1 cellular context compared by ENCODE assay signal in the genomic region with DNA sequence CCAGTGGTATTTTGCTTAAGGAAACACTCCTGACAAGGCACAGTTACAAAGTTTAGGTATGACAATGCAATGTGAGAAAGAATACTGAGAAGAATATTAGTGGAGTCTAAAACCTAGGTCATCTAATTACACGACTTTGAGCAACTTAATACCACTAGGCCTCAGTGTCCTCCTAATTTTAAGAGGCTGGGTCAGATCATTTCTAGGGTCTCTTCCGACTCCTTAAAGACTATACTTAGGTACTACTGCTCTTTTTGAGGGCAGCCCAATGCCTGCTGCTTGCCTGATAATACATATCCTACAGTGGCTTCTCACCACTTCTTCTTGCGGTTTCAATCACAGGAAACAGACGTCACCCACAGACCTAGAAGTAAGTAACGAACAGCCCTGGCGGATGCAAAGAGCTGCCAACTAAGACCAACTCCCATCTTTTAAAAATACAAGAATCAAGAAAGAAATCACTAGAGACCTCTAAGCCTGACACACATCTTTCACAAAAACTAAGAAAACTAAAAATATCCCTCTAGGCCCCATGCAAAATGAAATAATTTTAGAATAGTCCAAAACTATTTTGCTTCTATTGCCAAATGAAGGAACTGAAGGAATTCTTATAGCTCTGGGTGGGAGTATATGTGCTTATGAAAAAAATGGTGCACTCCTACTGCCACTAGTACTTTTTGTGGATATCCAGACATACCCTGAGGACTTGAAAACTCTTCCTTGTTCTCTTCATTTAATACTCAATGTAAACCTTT.
TF ChIP-seq lines count a peak whose summit lies in the region.

No MANE protein-coding gene starts in this region.

TF ChIP-seq in K562, 482 proteins besides CTCF, POLR2A, EP300 and RAD21 (continued from another document and continues in another):
- no peak for TF ChIP-seq ZNF140 (CRISPR knock-in tag; IDR thresholded peaks at IDR 0.05)
- TF ChIP-seq ZNF551 (CRISPR knock-in tag; IDR thresholded peaks at IDR 0.05): no peak
- peak in 1 of 2 experiments; percentile 94; a peak in 2 of 3 replicates for TF ChIP-seq CBX3 (IDR thresholded peaks at IDR 0.05; ENCODE audit: borderline replicate concordance in 1 of 2, low read length in 2 of 2)
- TF ChIP-seq, protein P1, sequence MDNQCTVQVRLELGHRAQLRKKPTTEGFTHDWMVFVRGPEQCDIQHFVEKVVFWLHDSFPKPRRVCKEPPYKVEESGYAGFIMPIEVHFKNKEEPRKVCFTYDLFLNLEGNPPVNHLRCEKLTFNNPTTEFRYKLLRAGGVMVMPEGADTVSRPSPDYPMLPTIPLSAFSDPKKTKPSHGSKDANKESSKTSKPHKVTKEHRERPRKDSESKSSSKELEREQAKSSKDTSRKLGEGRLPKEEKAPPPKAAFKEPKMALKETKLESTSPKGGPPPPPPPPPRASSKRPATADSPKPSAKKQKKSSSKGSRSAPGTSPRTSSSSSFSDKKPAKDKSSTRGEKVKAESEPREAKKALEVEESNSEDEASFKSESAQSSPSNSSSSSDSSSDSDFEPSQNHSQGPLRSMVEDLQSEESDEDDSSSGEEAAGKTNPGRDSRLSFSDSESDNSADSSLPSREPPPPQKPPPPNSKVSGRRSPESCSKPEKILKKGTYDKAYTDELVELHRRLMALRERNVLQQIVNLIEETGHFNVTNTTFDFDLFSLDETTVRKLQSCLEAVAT (IDR thresholded peaks at IDR 0.05): peak in 1 of 2 experiments; percentile 96; a peak in 2 of 4 replicates
- no peak for TF ChIP-seq KDM4B (IDR thresholded peaks at IDR 0.05; ENCODE audit: borderline replicate concordance in 2 of 2, low read depth in 1 of 2)
- TF ChIP-seq PURB (CRISPR knock-in tag; IDR thresholded peaks at IDR 0.05; ENCODE audit: low read depth): no peak
- peak; percentile 16; the same call in 1 of the 2 replicates for TF ChIP-seq EGR1 (conservative IDR thresholded peaks at IDR 0.05)
- TF ChIP-seq BRF2 (IDR thresholded peaks at IDR 0.05; ENCODE audit: borderline replicate concordance, insufficient read depth, insufficient read length): no peak
- no peak for TF ChIP-seq SIN3B (IDR thresholded peaks at IDR 0.05; ENCODE audit: low read depth)
- peak; percentile 85 for TF ChIP-seq CC2D1A (IDR thresholded peaks at IDR 0.05)
- TF ChIP-seq CBFA2T2 (conservative IDR thresholded peaks at IDR 0.05): peak; percentile 92
- TF ChIP-seq HDAC3 (IDR thresholded peaks at IDR 0.05; ENCODE audit: borderline replicate concordance, partially characterized antibody): peak; percentile 77
- peak; percentile 62 for TF ChIP-seq MYBL2 (IDR thresholded peaks at IDR 0.05; ENCODE audit: low read depth)
- no peak for TF ChIP-seq MYBL2 (CRISPR knock-in tag; IDR thresholded peaks at IDR 0.05; ENCODE audit: borderline replicate concordance)
- peak; percentile 82 for TF ChIP-seq ZNF592 (IDR thresholded peaks at IDR 0.05)
- no peak for TF ChIP-seq MIER1 (IDR thresholded peaks at IDR 0.05; ENCODE audit: low read depth)
- peak; percentile 39; the same call in 1 of the 2 replicates for TF ChIP-seq CREB3L1 (IDR thresholded peaks at IDR 0.05; ENCODE audit: borderline replicate concordance, low read depth)
- TF ChIP-seq STAG1 (CRISPR knock-in tag; IDR thresholded peaks at IDR 0.05; ENCODE audit: borderline replicate concordance): no peak
- no peak for TF ChIP-seq NFE2L1 (tag; IDR thresholded peaks at IDR 0.05; ENCODE audit: borderline replicate concordance, low read depth)
- 0 out of 2 replicates have a peak, but pooled peaks have one; percentile 15 for TF ChIP-seq ATF4 (CRISPR knock-in tag; IDR thresholded peaks at IDR 0.05)
- TF ChIP-seq PCBP2 (IDR thresholded peaks at IDR 0.05; ENCODE audit: low read depth, low read length, poor library complexity, severe bottlenecking): no peak
- peak; percentile 87 to 96 for TF ChIP-seq RCOR1 (IDR thresholded peaks at IDR 0.05; ENCODE audit: borderline replicate concordance in 1 of 2, low read depth in 2 of 2, low read length in 2 of 2)
- TF ChIP-seq CREM (IDR thresholded peaks at IDR 0.05; ENCODE audit: low read depth): peak; percentile 92
- TF ChIP-seq TAF7 (tag; IDR thresholded peaks at IDR 0.05): no peak
- TF ChIP-seq PML (IDR thresholded peaks at IDR 0.05; ENCODE audit: low read length): peak; percentile 91
- TF ChIP-seq KAT8 (IDR thresholded peaks at IDR 0.05; ENCODE audit: low read depth): no peak
- TF ChIP-seq NCOA2 (IDR thresholded peaks at IDR 0.05; ENCODE audit: partially characterized antibody in 2 of 2): peak; percentile 8 to 63
- 0 out of 4 replicates have a peak, but pooled peaks of 1 of the 2 experiments have one; percentile 31 for TF ChIP-seq MNT (conservative IDR thresholded peaks at IDR 0.05)
- TF ChIP-seq ERF (CRISPR knock-in tag; IDR thresholded peaks at IDR 0.05): 0 out of 2 replicates have a peak, but pooled peaks have one; percentile 60
- TF ChIP-seq NFYB (IDR thresholded peaks at IDR 0.05; ENCODE audit: extremely low read depth, insufficient read length): no peak
- no peak for TF ChIP-seq SAP30 (IDR thresholded peaks at IDR 0.05; ENCODE audit: borderline replicate concordance, insufficient read depth, low read depth, low read length, poor library complexity, severe bottlenecking)
- TF ChIP-seq JUNB (CRISPR knock-in tag; conservative IDR thresholded peaks at IDR 0.05): no peak
- TF ChIP-seq LCOR (CRISPR knock-in tag; IDR thresholded peaks at IDR 0.05): peak; percentile 68; the same call in 1 of the 2 replicates
- TF ChIP-seq SIX5 (IDR thresholded peaks at IDR 0.05; ENCODE audit: borderline replicate concordance in 1 of 2, insufficient read depth in 1 of 2, low read depth in 1 of 2, low read length in 2 of 2): no peak
- TF ChIP-seq, protein P2, sequence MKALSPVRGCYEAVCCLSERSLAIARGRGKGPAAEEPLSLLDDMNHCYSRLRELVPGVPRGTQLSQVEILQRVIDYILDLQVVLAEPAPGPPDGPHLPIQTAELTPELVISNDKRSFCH (CRISPR knock-in tag; IDR thresholded peaks at IDR 0.05): no peak
- TF ChIP-seq, protein P2 (tag; IDR thresholded peaks at IDR 0.05): peak; percentile 68; the same call in 1 of the 2 replicates
- TF ChIP-seq ZNF583 (CRISPR knock-in tag; IDR thresholded peaks at IDR 0.05): peak; percentile 55; the same call in 1 of the 2 replicates
- TF ChIP-seq MEF2D (tag; conservative IDR thresholded peaks at IDR 0.05; ENCODE audit: low read depth): 0 out of 2 replicates have a peak, but pooled peaks have one; percentile 32
- peak; percentile 12 for TF ChIP-seq TAF1 (IDR thresholded peaks at IDR 0.05; ENCODE audit: control insufficient read depth, extremely low read depth, insufficient read depth, low read length, severe bottlenecking)
- 0 out of 2 replicates have a peak, but pooled peaks have one; percentile 14 for TF ChIP-seq XRCC3 (IDR thresholded peaks at IDR 0.05)
- peak; percentile 52; the same call in 1 of the 2 replicates for TF ChIP-seq SPI1 (IDR thresholded peaks at IDR 0.05; ENCODE audit: borderline replicate concordance, low read depth, low read length)
- TF ChIP-seq ZNF197 (CRISPR knock-in tag; IDR thresholded peaks at IDR 0.05; ENCODE audit: low read depth): peak; percentile 79
- peak; percentile 75 for TF ChIP-seq MEIS2 (IDR thresholded peaks at IDR 0.05; ENCODE audit: partially characterized antibody)
- no peak for TF ChIP-seq ZBTB1 (CRISPR knock-in tag; IDR thresholded peaks at IDR 0.05; ENCODE audit: borderline replicate concordance, low read depth)
- no peak for TF ChIP-seq ZNF668 (CRISPR knock-in tag; IDR thresholded peaks at IDR 0.05)
- TF ChIP-seq, protein P3, sequence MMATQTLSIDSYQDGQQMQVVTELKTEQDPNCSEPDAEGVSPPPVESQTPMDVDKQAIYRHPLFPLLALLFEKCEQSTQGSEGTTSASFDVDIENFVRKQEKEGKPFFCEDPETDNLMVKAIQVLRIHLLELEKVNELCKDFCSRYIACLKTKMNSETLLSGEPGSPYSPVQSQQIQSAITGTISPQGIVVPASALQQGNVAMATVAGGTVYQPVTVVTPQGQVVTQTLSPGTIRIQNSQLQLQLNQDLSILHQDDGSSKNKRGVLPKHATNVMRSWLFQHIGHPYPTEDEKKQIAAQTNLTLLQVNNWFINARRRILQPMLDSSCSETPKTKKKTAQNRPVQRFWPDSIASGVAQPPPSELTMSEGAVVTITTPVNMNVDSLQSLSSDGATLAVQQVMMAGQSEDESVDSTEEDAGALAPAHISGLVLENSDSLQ (IDR thresholded peaks at IDR 0.05): peak; percentile 72
- no peak for TF ChIP-seq HSF4 (CRISPR knock-in tag; IDR thresholded peaks at IDR 0.05; ENCODE audit: borderline replicate concordance)
- peak in 1 of 2 experiments; percentile 78 for TF ChIP-seq ARNT (IDR thresholded peaks at IDR 0.05)
- TF ChIP-seq ZNF316 (IDR thresholded peaks at IDR 0.05): peak; percentile 97
- peak; percentile 90 for TF ChIP-seq LEF1 (IDR thresholded peaks at IDR 0.05)
